11 cellular contexts compared by ENCODE assay signal in genomic region chr3:59684766-59685165, GRCh38.
"Had no signal": no experiment of that assay in that cellular context is flagged by ENCODE, and none has a peak within 500 bp of the region (broad histone marks: within the 10 kb centered on the region; RNA-seq: fewer than 3 reads in every experiment).

No MANE protein-coding gene starts in this region.

- DNase-seq: GM23248, GOT3, H7, H9, HCEC 1CT, HFFc6 had no signal

- H3K27ac Mint-ChIP-seq: GM23338, H9, HFFc6 had no signal

- H3K4me1 Mint-ChIP-seq: GM23338, H9 had no signal

- H3K4me3 ChIP-seq: GM23248, GM23338, HAP-1 had no signal

- H3K4me3 Mint-ChIP-seq: GM23338, H9, HFFc6 had no signal

- H3K9me3 Mint-ChIP-seq: GM23338, H9 had no signal

- ATAC-seq: GM23338, HCT116 had no signal

- FAIRE-seq: H1, H54 had no signal
